In the genomic region with DNA sequence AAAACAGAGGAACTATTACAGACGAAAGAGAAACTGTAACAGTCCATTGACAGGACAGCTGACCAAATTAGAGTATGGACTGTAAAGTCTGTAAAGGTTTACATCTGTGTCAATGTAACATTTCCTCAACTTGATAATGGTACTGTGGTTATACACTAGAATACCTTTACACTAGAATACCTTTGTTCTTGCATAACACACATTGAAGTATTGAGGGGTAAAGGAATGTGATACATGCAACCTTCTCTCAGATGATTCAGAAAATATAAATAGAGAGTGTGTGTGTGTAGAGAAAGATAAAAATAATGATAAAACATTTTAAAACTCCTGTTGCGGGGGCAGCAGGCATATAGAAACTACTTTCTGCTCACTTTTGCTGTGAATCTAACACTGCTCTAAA, we compare ENCODE assay signal across 22 cellular contexts. TPM values are rescaled to one million over a fixed set of nuclear protein-coding genes. Genes with fewer than 3 reads are reported as not detected.
DNase-seq lines count a peak whose midpoint lies in the region; ATAC-seq, FAIRE-seq and TF ChIP-seq lines count a peak whose summit lies in the region.
"Had no signal": no experiment of that assay in that cellular context is flagged by ENCODE, and none has a peak within 500 bp of the region (broad histone marks: within the 10 kb centered on the region; RNA-seq: fewer than 3 reads in every experiment).

No MANE protein-coding gene starts in this region.

- intact Hi-C loops in gastrocnemius medialis (cut with DNase I; ENCODE audit: low total_unique reads) = no loop called here
- intact Hi-C loops in naive thymus-derived CD4-positive, alpha-beta T cell (cut with micrococcal nuclease) = no loop called here

- FAIRE-seq in astrocyte (lab: Jason Lieb, UNC) = no peak
- FAIRE-seq: A204.1, D721Med, HTR-8/SVneo had no signal

- no peak overlapping the region for H2AFZ ChIP-seq in astrocyte (ENCODE audit: low read depth, low read length)
- H2AFZ ChIP-seq in osteoblast (ENCODE audit: low read length) = no peak overlapping the region

- H3K9me3 Mint-ChIP-seq in astrocyte (ENCODE audit: unreplicated experiment) = no peaks in the 10 kb centered on the region
- H3K9me3 Mint-ChIP-seq in naive thymus-derived CD4-positive, alpha-beta T cell = peaks cover 0 to 2% (median 0%) of the 10 kb centered on the region in 11 donors
- H3K9me3 Mint-ChIP-seq: CD4-positive, CD25-positive, alpha-beta regulatory T cell; CD8-positive, alpha-beta memory T cell; HFFc6; IgD-negative memory B cell had no signal

- POLR2A ChIA-PET in naive thymus-derived CD4-positive, alpha-beta T cell (lab: Charles Lee) = interaction anchor here (1.3 to 6.7 kb wide), 3 partner anchors 8 to 13 kb away, joined by 3 to 33 read pairs (median 7); a partner anchor contains a TSS

- peaks cover 9% of the 10 kb centered on the region for H3K4me1 Mint-ChIP-seq in astrocyte (ENCODE audit: low read depth, unreplicated experiment)
- H3K4me1 Mint-ChIP-seq in naive thymus-derived CD4-positive, alpha-beta T cell = peaks cover 10 to 22% (median 12%) of the 10 kb centered on the region in 7 donors

- H3K9me3 ChIP-seq in astrocyte (ENCODE audit: insufficient read depth, low read depth, low read length) (no peaks in the 10 kb centered on the region), osteoblast (ENCODE audit: low read depth, low read length) (no peaks in the 10 kb centered on the region), gastrocnemius medialis (no peaks in the 10 kb centered on the region)
- H3K9me3 ChIP-seq in naive thymus-derived CD4-positive, alpha-beta T cell (ENCODE audit: control insufficient read depth in 2 of 3, low read length in 3 of 3) = no peaks in the 10 kb centered on the region
- H3K9me3 ChIP-seq: BE2C, Caco-2 had no signal

- no peak overlapping the region for H3K9ac ChIP-seq in astrocyte (ENCODE audit: low read length)

- no peak overlapping the region for H3K4me3 ChIP-seq in astrocyte (ENCODE audit: insufficient read depth, low read depth, low read length)
- no peak overlapping the region for H3K4me3 ChIP-seq in osteoblast (ENCODE audit: insufficient read depth, low read length)
- no peak overlapping the region for H3K4me3 ChIP-seq in gastrocnemius medialis
- H3K4me3 ChIP-seq in naive thymus-derived CD4-positive, alpha-beta T cell (ENCODE audit: low read length) = no peak overlapping the region

- CTCF ChIA-PET in naive thymus-derived CD4-positive, alpha-beta T cell (lab: Charles Lee) = no interaction called here

- no peaks in the 10 kb centered on the region for H3K27me3 ChIP-seq in astrocyte (ENCODE audit: insufficient read depth, low read length)
- H3K27me3 ChIP-seq in osteoblast (ENCODE audit: insufficient read depth, low read length) = no peaks in the 10 kb centered on the region
- H3K27me3 ChIP-seq in gastrocnemius medialis = no peaks in the 10 kb centered on the region
- no peaks in the 10 kb centered on the region for H3K27me3 ChIP-seq in naive thymus-derived CD4-positive, alpha-beta T cell (ENCODE audit: control insufficient read depth in 2 of 2, insufficient read depth in 2 of 2, low read length in 2 of 2)
- H3K27me3 ChIP-seq: BE2C had no signal

- peaks cover 11% of the 10 kb centered on the region for H3K36me3 Mint-ChIP-seq in astrocyte (ENCODE audit: low read depth, unreplicated experiment)
- H3K36me3 Mint-ChIP-seq in naive thymus-derived CD4-positive, alpha-beta T cell = peaks cover 0 to 17% (median 11%) of the 10 kb centered on the region in 5 donors
- H3K36me3 Mint-ChIP-seq: IgD-negative memory B cell had no signal

- peaks cover 27% of the 10 kb centered on the region for H3K4me1 ChIP-seq in astrocyte (ENCODE audit: insufficient read depth, low read length)
- peaks cover 14% of the 10 kb centered on the region for H3K4me1 ChIP-seq in osteoblast (ENCODE audit: insufficient read depth, low read length)
- peaks cover 22 to 32% of the 10 kb centered on the region in 2 donors for H3K4me1 ChIP-seq in gastrocnemius medialis
- no peaks in the 10 kb centered on the region for H3K4me1 ChIP-seq in naive thymus-derived CD4-positive, alpha-beta T cell (ENCODE audit: control insufficient read depth in 2 of 2, insufficient read depth in 2 of 2, low read length in 2 of 2)
- H3K4me1 ChIP-seq: BE2C had no signal

- H3K27me3 Mint-ChIP-seq in astrocyte (ENCODE audit: low read depth, unreplicated experiment) = no peaks in the 10 kb centered on the region
- no peaks in the 10 kb centered on the region for H3K27me3 Mint-ChIP-seq in naive thymus-derived CD4-positive, alpha-beta T cell
- H3K27me3 Mint-ChIP-seq: CD4-positive, CD25-positive, alpha-beta regulatory T cell; CD8-positive, alpha-beta memory T cell; IgD-negative memory B cell had no signal

- in situ Hi-C loops in gastrocnemius medialis (cut with MboI; ENCODE audit: low sequenced_read_pairs in 4 of 4) = no loop called here

- peak in 1 of 2 donors; percentile 19 for ATAC-seq in gastrocnemius medialis
- ATAC-seq in naive thymus-derived CD4-positive, alpha-beta T cell = no peak
- ATAC-seq in HG02885 (IDR thresholded peaks at IDR 0.05; ENCODE audit: poor library complexity, unreplicated experiment) = no peak
- ATAC-seq: HCT116 had no signal

- peaks cover 4% of the 10 kb centered on the region for H4K20me1 ChIP-seq in astrocyte (ENCODE audit: insufficient read depth, low read length)
- H4K20me1 ChIP-seq in osteoblast (ENCODE audit: insufficient read depth, low read length) = no peaks in the 10 kb centered on the region

- peak; percentile 36 for DNase-seq in astrocyte (ENCODE audit: low read depth)
- peak; percentile 25 for DNase-seq in osteoblast (ENCODE audit: insufficient read length, low spot score, missing footprints)
- DNase-seq in gastrocnemius medialis = no peak
- no peak for DNase-seq in NCI-H2029 treated with DMSO at 0.1 percent for 48 hours (lab: John Stamatoyannopoulos, UW)
- DNase-seq in naive thymus-derived CD4-positive, alpha-beta T cell = no peak
- DNase-seq in DMS79 treated with DMSO at 0.1 percent for 48 hours (lab: John Stamatoyannopoulos, UW) = no peak
- DNase-seq: ACHN; BE2C; C1 segment of cervical spinal cord; Caco-2; CD4-positive, CD25-positive, alpha-beta regulatory T cell; CD8-positive, alpha-beta memory T cell; GDM1; GOT3; H7; HFFc6 had no signal

- H3K27ac Mint-ChIP-seq in astrocyte (ENCODE audit: unreplicated experiment) = no peak overlapping the region
- no peak overlapping the region for H3K27ac Mint-ChIP-seq in naive thymus-derived CD4-positive, alpha-beta T cell
- H3K27ac Mint-ChIP-seq: CD4-positive, CD25-positive, alpha-beta regulatory T cell; HFFc6; IgD-negative memory B cell had no signal

- H3K79me2 ChIP-seq in astrocyte (ENCODE audit: insufficient read depth, low read length) (peaks cover 30% of the 10 kb centered on the region), osteoblast (ENCODE audit: insufficient read depth, low read length) (peaks cover 19% of the 10 kb centered on the region)

- H3K27ac ChIP-seq in astrocyte (ENCODE audit: low read depth, low read length) = no peak overlapping the region
- no peak overlapping the region for H3K27ac ChIP-seq in osteoblast (ENCODE audit: low read depth, low read length)
- H3K27ac ChIP-seq in gastrocnemius medialis = peak overlapping the region; percentile 27 to 93 (median 90)
- H3K27ac ChIP-seq in naive thymus-derived CD4-positive, alpha-beta T cell (ENCODE audit: low read depth, low read length) = no peak overlapping the region

- no peak for TF ChIP-seq POLR2A in gastrocnemius medialis (IDR thresholded peaks at IDR 0.05)

- TF ChIP-seq CTCF in astrocyte (IDR thresholded peaks at IDR 0.05; ENCODE audit: insufficient read depth, low read depth, low read length) (no peak), osteoblast (IDR thresholded peaks at IDR 0.05; ENCODE audit: extremely low read depth, low read depth, low read length) (no peak), gastrocnemius medialis (IDR thresholded peaks at IDR 0.05 in 4 of 5, conservative IDR thresholded peaks at IDR 0.05 in 1 of 5) (no peak)

- H3K4me2 ChIP-seq in astrocyte (ENCODE audit: low read length) (no peak overlapping the region), osteoblast (ENCODE audit: insufficient read depth, low read length) (no peak overlapping the region)

- H3K36me3 ChIP-seq in astrocyte (ENCODE audit: insufficient read depth, low read length) (peaks cover 11% of the 10 kb centered on the region), osteoblast (ENCODE audit: insufficient read depth, low read length) (peaks cover 30% of the 10 kb centered on the region), gastrocnemius medialis (peaks cover 0 to 35% of the 10 kb centered on the region in 2 donors)
- peaks cover 6 to 70% (median 7%) of the 10 kb centered on the region in 3 experiments for H3K36me3 ChIP-seq in naive thymus-derived CD4-positive, alpha-beta T cell (ENCODE audit: control insufficient read depth in 2 of 3, insufficient read depth in 3 of 3, low read length in 3 of 3)

- H3K4me3 Mint-ChIP-seq in astrocyte (ENCODE audit: unreplicated experiment) = no peak overlapping the region
- H3K4me3 Mint-ChIP-seq in naive thymus-derived CD4-positive, alpha-beta T cell = no peak overlapping the region
- H3K4me3 Mint-ChIP-seq: CD4-positive, CD25-positive, alpha-beta regulatory T cell; CD8-positive, alpha-beta memory T cell; HFFc6; IgD-negative memory B cell had no signal

RNA-seq across cellular contexts. Expression of a gene that starts 5.6 kb away (rescaled TPM):
- 1,185 and 1,298 TPM in 2 replicates for total RNA-seq in astrocyte
- 1,004 and 1,049 TPM in 2 replicates for total RNA-seq in osteoblast
- 1,000 to 10,000 TPM; 1,797 to 2,946 (median 1,897) TPM for total RNA-seq in gastrocnemius medialis
- total RNA-seq in naive thymus-derived CD4-positive, alpha-beta T cell = 1,000 to 10,000 TPM; 1,186 to 2,550 (median 2,338) TPM
- 1,000 to 10,000 TPM; 2,027 to 2,354 TPM for polyA plus RNA-seq in naive thymus-derived CD4-positive, alpha-beta T cell

RNA-seq across cellular contexts. Expression of a gene that starts 12.1 kb away (rescaled TPM):
- total RNA-seq in astrocyte = 16.8 and 18.3 TPM in 2 replicates
- 6.5 and 7.6 TPM in 2 replicates for total RNA-seq in osteoblast
- total RNA-seq in gastrocnemius medialis = 10 to 100 TPM in 3 of 4 donors, 1 to 10 TPM in 1; 7.8 to 15.7 (median 11.7) TPM
- 10 to 100 TPM; 34.5 to 54.6 (median 37.4) TPM for total RNA-seq in naive thymus-derived CD4-positive, alpha-beta T cell
- polyA plus RNA-seq in naive thymus-derived CD4-positive, alpha-beta T cell = 10 to 100 TPM; 20.2 to 25.4 TPM

RNA-seq across cellular contexts. Expression of a gene that starts 22.4 kb away (rescaled TPM):
- total RNA-seq in astrocyte (123 and 136 TPM in 2 replicates), osteoblast (102 and 105 TPM in 2 replicates), gastrocnemius medialis (10 to 100 TPM; 28.0 to 47.1 (median 31.7) TPM)
- total RNA-seq in naive thymus-derived CD4-positive, alpha-beta T cell = 100 to 1,000 TPM; 134 to 238 (median 199) TPM
- polyA plus RNA-seq in naive thymus-derived CD4-positive, alpha-beta T cell = 10 to 100 TPM; 25.6 to 46.4 TPM

RNA-seq across cellular contexts. Expression of a gene that starts 32.6 kb away (rescaled TPM):
- 305 and 378 TPM in 2 replicates for total RNA-seq in astrocyte
- 646 and 720 TPM in 2 replicates for total RNA-seq in osteoblast
- total RNA-seq in gastrocnemius medialis = 1,000 to 10,000 TPM in 1 of 4 donors, 100 to 1,000 TPM in 3; 374 to 1,261 (median 571) TPM
- total RNA-seq in naive thymus-derived CD4-positive, alpha-beta T cell = 100 to 1,000 TPM; 174 to 622 (median 243) TPM
- 1 to 10 TPM; 6.7 to 7.7 TPM for polyA plus RNA-seq in naive thymus-derived CD4-positive, alpha-beta T cell

RNA-seq across cellular contexts. Expression of a gene that starts 33.3 kb away (rescaled TPM):
- total RNA-seq in astrocyte = 25.5 and 29.8 TPM in 2 replicates
- total RNA-seq in osteoblast = 26.4 and 29.5 TPM in 2 replicates
- 1 to 10 TPM; 4.7 to 7.9 (median 7.0) TPM for total RNA-seq in gastrocnemius medialis
- total RNA-seq in naive thymus-derived CD4-positive, alpha-beta T cell = 100 to 1,000 TPM; 152 to 209 (median 188) TPM
- 10 to 100 TPM; 14.6 to 23.9 TPM for polyA plus RNA-seq in naive thymus-derived CD4-positive, alpha-beta T cell

Comparison
In these comparisons a context has a peak if more than half of its experiments do, and no peak if none do; other contexts are left out.
1. DNase-seq: peak in astrocyte (single experiment) and osteoblast (single experiment); none in gastrocnemius medialis (0 of 2), NCI-H2029 treated with DMSO at 0.1 percent for 48 hours (single experiment), naive thymus-derived CD4-positive, alpha-beta T cell (0 of 9) and DMS79 treated with DMSO at 0.1 percent for 48 hours (single experiment).
2. H3K27ac ChIP-seq: peak in gastrocnemius medialis (4 of 4); none in astrocyte (single experiment), osteoblast (single experiment) and naive thymus-derived CD4-positive, alpha-beta T cell (single experiment).